Comparison of ENCODE assay signal across 6 cellular contexts in the genomic region with DNA sequence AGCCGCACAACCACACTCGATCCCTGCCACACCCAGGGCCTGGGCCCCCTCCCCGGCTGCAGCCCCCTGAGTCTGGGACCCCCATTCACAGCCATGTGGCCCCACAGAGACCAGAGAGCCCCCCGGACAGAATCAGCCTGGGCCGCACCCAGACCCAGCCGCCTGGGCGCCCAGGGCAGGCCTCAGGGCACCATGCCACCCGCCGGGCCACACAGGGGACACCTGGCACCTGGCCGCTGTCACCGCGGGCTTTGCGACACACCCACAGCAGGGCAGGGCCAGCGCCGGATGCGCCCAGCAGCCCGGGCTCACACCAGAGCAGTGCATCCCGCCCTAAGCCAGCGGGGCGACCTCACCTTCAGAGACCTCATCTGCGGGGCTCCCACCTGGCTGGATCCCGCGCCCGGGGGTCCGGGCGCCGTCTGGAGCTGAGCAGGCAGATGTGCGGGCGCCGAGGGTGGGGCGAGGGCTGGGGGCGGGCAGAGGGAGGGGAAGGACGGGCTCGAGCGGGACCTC. TPM values are rescaled to one million over a fixed set of nuclear protein-coding genes. Genes with fewer than 3 reads are reported as not detected.
DNase-seq lines count a peak whose midpoint lies in the region; ATAC-seq and TF ChIP-seq lines count a peak whose summit lies in the region.

No MANE protein-coding gene starts in this region.

- peaks cover 2% of the 10 kb centered on the region for H3K36me3 ChIP-seq in upper lobe of right lung

- peak overlapping the region; percentile 11 for H3K27ac ChIP-seq in upper lobe of right lung

- intact Hi-C loops in Right ventricle myocardium superior (cut with DNase I) = no loop called here
- intact Hi-C loops in upper lobe of right lung (cut with DNase I) = no loop called here

- no peaks in the 10 kb centered on the region for H3K27me3 ChIP-seq in upper lobe of right lung

- H3K9me3 ChIP-seq in upper lobe of right lung = no peaks in the 10 kb centered on the region

- H3K4me3 ChIP-seq in upper lobe of right lung = peak overlapping the region; percentile 45

- H3K4me1 ChIP-seq in upper lobe of right lung = peaks cover 33% of the 10 kb centered on the region

- peak; percentile 35 for DNase-seq in AG08395 (ENCODE audit: low spot score)
- DNase-seq in NCI-H69 (lab: John Stamatoyannopoulos, UW) = peak; percentile 84
- DNase-seq in Right ventricle myocardium superior = no peak
- DNase-seq in upper lobe of right lung = peak; percentile 69
- DNase-seq in pons (ENCODE audit: low spot score) = no peak

- ATAC-seq in Right ventricle myocardium superior (ENCODE audit: poor library complexity) (peak; percentile 13), upper lobe of right lung (peak; percentile 40), HG02588 (IDR thresholded peaks at IDR 0.05; ENCODE audit: unreplicated experiment) (no peak)

- no peak for TF ChIP-seq CTCF in upper lobe of right lung (IDR thresholded peaks at IDR 0.05)

RNA-seq across cellular contexts. Expression of gene TBXA2R, which starts 0.4 kb away (rescaled TPM):
- total RNA-seq in Right ventricle myocardium superior (2.6 TPM), upper lobe of right lung (4.7 TPM)

RNA-seq across cellular contexts. Expression of gene CACTIN, which starts 20.4 kb away (rescaled TPM):
- total RNA-seq in Right ventricle myocardium superior = 13.7 TPM
- 24.3 TPM for total RNA-seq in upper lobe of right lung

RNA-seq across cellular contexts. Expression of gene GIPC3, which starts 21.0 kb away (rescaled TPM):
- total RNA-seq in Right ventricle myocardium superior (2.2 TPM), upper lobe of right lung (6.5 TPM)

RNA-seq across cellular contexts. Expression of gene HMG20B, which starts 33.5 kb away (rescaled TPM):
- total RNA-seq in Right ventricle myocardium superior = 34.4 TPM
- 60.0 TPM for total RNA-seq in upper lobe of right lung

RNA-seq across cellular contexts. Expression of gene MFSD12, which starts 48.8 kb away (rescaled TPM):
- total RNA-seq in Right ventricle myocardium superior (21.7 TPM), upper lobe of right lung (95.9 TPM)

Comparison
In these comparisons a context has a peak if more than half of its experiments do, and no peak if none do; other contexts are left out.
1. DNase-seq: peak in AG08395 (single experiment), NCI-H69 (single experiment) and upper lobe of right lung (single experiment); none in Right ventricle myocardium superior (single experiment) and pons (single experiment).